Comparison of ENCODE assay signal across 32 cellular contexts in genomic region chr3:76998555-76998954, GRCh38. TPM values are rescaled to one million over a fixed set of nuclear protein-coding genes. Genes with fewer than 3 reads are reported as not detected.
"Had no signal": no experiment of that assay in that cellular context is flagged by ENCODE, and none has a peak within 500 bp of the region (broad histone marks: within the 10 kb centered on the region; RNA-seq: fewer than 3 reads in every experiment).

No MANE protein-coding gene starts in this region.

- H3K4me3 ChIP-seq: ascending aorta, gastroesophageal sphincter, left ventricle myocardium inferior, lung, neural progenitor cell, stomach, thyroid gland had no signal

- H3K79me2 ChIP-seq: parathyroid adenoma had no signal

- H3K27me3 ChIP-seq: ascending aorta, brain microvascular endothelial cell, gastroesophageal sphincter, neural progenitor cell, stomach, thyroid gland had no signal

- H3K27ac ChIP-seq: ascending aorta, brain microvascular endothelial cell, gastroesophageal sphincter, left ventricle myocardium inferior, neural progenitor cell, parathyroid adenoma, stomach, thyroid gland, WERI-Rb-1 had no signal

- FAIRE-seq: endothelial cell of umbilical vein, kidney had no signal

- H2AFZ ChIP-seq: parathyroid adenoma had no signal

- H3K4me2 ChIP-seq: neural progenitor cell had no signal

- H3K9me3 ChIP-seq: ascending aorta, gastroesophageal sphincter, stomach, thyroid gland had no signal

- H3K9ac ChIP-seq: neural progenitor cell, parathyroid adenoma had no signal

- DNase-seq: activated CD4-positive, alpha-beta T cell treated with anti-CD3 and anti-CD28 coated beads for 48 hours; activated CD4-positive, alpha-beta T cell treated with anti-CD3 and anti-CD28 coated beads, Interleukin-2, amount 50 U/mL, for 48 hours; activated CD8-positive, alpha-beta memory T cell treated with anti-CD3 and anti-CD28 coated beads for 24 hours; activated effector memory CD4-positive, alpha-beta T cell treated with Interleukin-2 at 50 U/mL for 16 hours; activated naive CD4-positive, alpha-beta T cell treated with anti-CD3 and anti-CD28 coated beads for 36 hours; activated naive CD8-positive, alpha-beta T cell treated with anti-CD3 and anti-CD28 coated beads for 36 hours; brain microvascular endothelial cell; caudate nucleus; cortex of kidney; head of caudate nucleus; hippocampal formation; kidney; left ventricle myocardium inferior; mesendoderm; natural killer cell; occipital lobe; right cardiac atrium; stimulated activated CD4-positive, alpha-beta T cell treated with anti-CD3 and anti-CD28 coated beads, Interleukin-15, amount 100 ng/mL, for 24 hours; stimulated activated CD4-positive, alpha-beta T cell treated with anti-CD3 and anti-CD28 coated beads, Interleukin-2, amount 100 ng/mL, for 24 hours; stimulated activated naive B cell treated with anti-CD40 and anti-IgM and Interleukin-4, amounts not matched to agents 10 μg/mL and 1 μg/mL and 100 μg/mL, for 72 hours; stomach; T-helper 17 cell; T1000; thyroid gland; WERI-Rb-1 had no signal

- H3K4me1 ChIP-seq: ascending aorta, gastroesophageal sphincter, left ventricle myocardium inferior, neural progenitor cell, parathyroid adenoma, stomach, thyroid gland had no signal

- ATAC-seq: activated CD4-positive, CD25-positive, alpha-beta regulatory T cell treated with anti-CD3 and anti-CD28 coated beads, Interleukin-2, amount 50 U/mL, for 24 hours; gastroesophageal sphincter; natural killer cell; right cardiac atrium; stimulated activated naive B cell treated with anti-CD40 and anti-IgM and Interleukin-4, amounts not matched to agents 10 μg/mL and 1 μg/mL and 100 μg/mL, for 72 hours; T-helper 17 cell had no signal

- H3K36me3 ChIP-seq: ascending aorta, brain microvascular endothelial cell, gastroesophageal sphincter, left ventricle myocardium inferior, neural progenitor cell, stomach, thyroid gland, WERI-Rb-1 had no signal

RNA-seq across cellular contexts. Expression of gene ROBO2, which starts 41.3 kb away (rescaled TPM):
- total RNA-seq: activated naive CD4-positive, alpha-beta T cell treated with anti-CD3 and anti-CD28 coated beads for 36 hours; activated naive CD8-positive, alpha-beta T cell treated with anti-CD3 and anti-CD28 coated beads for 36 hours; endothelial cell of umbilical vein; natural killer cell; T-helper 17 cell had no signal
- polyA plus RNA-seq: endothelial cell of umbilical vein had no signal
